ENCODE assay signal across 13 cellular contexts in the genomic region with DNA sequence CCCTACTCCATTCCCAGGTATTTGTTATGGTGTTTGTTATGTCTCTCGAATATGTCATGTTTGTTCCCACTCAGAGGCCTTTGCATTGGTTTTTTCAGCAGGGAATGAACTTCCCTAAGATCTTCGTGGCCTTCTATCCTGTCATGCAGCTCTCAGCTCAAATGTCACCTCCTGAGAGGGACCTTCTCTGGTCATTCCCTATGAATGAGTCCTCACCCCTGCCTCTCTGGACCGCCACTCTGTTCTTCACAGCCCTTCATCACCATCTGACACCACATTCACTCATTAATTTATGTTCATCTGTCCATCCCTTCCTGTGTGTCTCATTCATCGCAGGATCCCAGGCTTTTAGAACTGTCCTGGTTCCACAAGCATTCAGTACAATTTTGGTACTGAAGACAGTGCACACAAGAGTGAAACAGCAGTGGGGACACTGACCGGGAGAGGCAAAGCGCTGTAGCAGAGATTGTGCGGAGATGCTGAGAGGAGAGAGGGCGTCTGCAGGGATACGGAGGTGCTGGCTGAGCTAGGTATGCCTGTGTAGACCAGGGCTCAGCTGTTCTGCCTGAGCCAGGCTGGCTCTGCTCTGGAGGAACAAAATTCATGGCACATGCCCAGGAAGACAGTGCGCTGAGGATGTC.
"Had no signal": no experiment of that assay in that cellular context is flagged by ENCODE, and none has a peak within 500 bp of the region (broad histone marks: within the 10 kb centered on the region; RNA-seq: fewer than 3 reads in every experiment).

No MANE protein-coding gene starts in this region.

- DNase-seq: activated CD4-positive, CD25-positive, alpha-beta regulatory T cell treated with anti-CD3 and anti-CD28 coated beads, Interleukin-2, amount 50 U/mL, for 72 hours; activated naive CD4-positive, alpha-beta T cell treated with anti-CD3 and anti-CD28 coated beads, Interleukin-2, amount 50 U/mL, for 16 hours; activated T-cell treated with anti-CD3 and anti-CD28 coated beads, Interleukin-2, amount 50 U/mL, for 24 hours; right cardiac atrium; T-helper 9 cell; upper lobe of right lung had no signal

- H3K4me3 ChIP-seq: breast epithelium, thoracic aorta, upper lobe of right lung had no signal

- H3K27me3 ChIP-seq: breast epithelium, foreskin keratinocyte, upper lobe of right lung had no signal

- ATAC-seq: right cardiac atrium had no signal

- H3K9me3 Mint-ChIP-seq: activated T-cell treated with anti-CD3 and anti-CD28 coated beads, Interleukin-2, amount 50 U/mL, for 24 hours; natural killer cell treated with Interleukin-12 subunit alpha and Interleukin-12 subunit beta and Interleukin-15 and Interleukin-18, amount 100 ng/mL, for 72 hours; stimulated activated naive CD8-positive, alpha-beta T cell treated with anti-CD3 and anti-CD28 coated beads, Interleukin-15, Interleukin-2, amounts not matched to agents 100 ng/mL and 50 ng/mL, for 24 hours had no signal

- H3K27ac ChIP-seq: breast epithelium, foreskin keratinocyte, thoracic aorta, upper lobe of right lung had no signal

- H3K4me1 ChIP-seq: breast epithelium, upper lobe of right lung had no signal

- H3K27me3 Mint-ChIP-seq: activated T-cell treated with anti-CD3 and anti-CD28 coated beads, Interleukin-2, amount 50 U/mL, for 24 hours; natural killer cell treated with Interleukin-12 subunit alpha and Interleukin-12 subunit beta and Interleukin-15 and Interleukin-18, amount 100 ng/mL, for 72 hours; progenitor cell of endocrine pancreas; stimulated activated naive CD8-positive, alpha-beta T cell treated with anti-CD3 and anti-CD28 coated beads, Interleukin-15, Interleukin-2, amounts not matched to agents 100 ng/mL and 50 ng/mL, for 24 hours had no signal

- H3K36me3 Mint-ChIP-seq: natural killer cell treated with Interleukin-12 subunit alpha and Interleukin-12 subunit beta and Interleukin-15 and Interleukin-18, amount 100 ng/mL, for 72 hours had no signal

- H3K4me3 Mint-ChIP-seq: activated T-cell treated with anti-CD3 and anti-CD28 coated beads, Interleukin-2, amount 50 U/mL, for 24 hours; natural killer cell treated with Interleukin-12 subunit alpha and Interleukin-12 subunit beta and Interleukin-15 and Interleukin-18, amount 100 ng/mL, for 72 hours; stimulated activated naive CD8-positive, alpha-beta T cell treated with anti-CD3 and anti-CD28 coated beads, Interleukin-15, Interleukin-2, amounts not matched to agents 100 ng/mL and 50 ng/mL, for 24 hours had no signal

- FAIRE-seq: endothelial cell of umbilical vein had no signal

- H3K27ac Mint-ChIP-seq: activated T-cell treated with anti-CD3 and anti-CD28 coated beads, Interleukin-2, amount 50 U/mL, for 24 hours; natural killer cell treated with Interleukin-12 subunit alpha and Interleukin-12 subunit beta and Interleukin-15 and Interleukin-18, amount 100 ng/mL, for 72 hours; stimulated activated naive CD8-positive, alpha-beta T cell treated with anti-CD3 and anti-CD28 coated beads, Interleukin-15, Interleukin-2, amounts not matched to agents 100 ng/mL and 50 ng/mL, for 24 hours had no signal

- H3K9me3 ChIP-seq: breast epithelium, thoracic aorta, upper lobe of right lung had no signal

- H3K36me3 ChIP-seq: breast epithelium, thoracic aorta, upper lobe of right lung had no signal
